Comparison of ENCODE assay signal across 14 cellular contexts in genomic region chr12:49632986-49633702, GRCh38. TPM values are rescaled to one million over a fixed set of nuclear protein-coding genes. Genes with fewer than 3 reads are reported as not detected.
DNase-seq lines count a peak whose midpoint lies in the region; ATAC-seq and TF ChIP-seq lines count a peak whose summit lies in the region.
"Had no signal": no experiment of that assay in that cellular context is flagged by ENCODE, and none has a peak within 500 bp of the region (broad histone marks: within the 10 kb centered on the region; RNA-seq: fewer than 3 reads in every experiment).

No MANE protein-coding gene starts in this region.

- H3K14ac ChIP-seq in trophoblast cell (ENCODE audit: low read length), result no peak overlapping the region

- H3K9me3 ChIP-seq in trophoblast cell (ENCODE audit: insufficient read depth, low read depth, low read length) (no peaks in the 10 kb centered on the region), colonic mucosa (no peaks in the 10 kb centered on the region)
- H3K9me3 ChIP-seq: BLaER1 treated with 17β-estradiol and CSF1 and Interleukin-3, amounts not matched to agents 10 nM and 100 nM; HAP-1 had no signal

- H3K4me1 Mint-ChIP-seq in activated naive CD4-positive, alpha-beta T cell treated with anti-CD3 and anti-CD28 coated beads, Interleukin-2, amount 10 ng/mL, durations not matched to agents 7 days and 5 days, result peaks cover 7% of the 10 kb centered on the region
- H3K4me1 Mint-ChIP-seq in central memory CD8-positive, alpha-beta T cell, result peaks cover 21% of the 10 kb centered on the region
- H3K4me1 Mint-ChIP-seq in type B pancreatic cell (ENCODE audit: unreplicated experiment), result peaks cover 15% of the 10 kb centered on the region

- no peak overlapping the region for H3K4me2 ChIP-seq in trophoblast cell (ENCODE audit: low read length)
- H3K4me2 ChIP-seq: BLaER1 treated with 17β-estradiol and CSF1 and Interleukin-3, amounts not matched to agents 10 nM and 100 nM had no signal

- no peaks in the 10 kb centered on the region for H3K79me2 ChIP-seq in trophoblast cell (ENCODE audit: control insufficient read depth, insufficient read depth, low read length, poor library complexity)

- H3K23ac ChIP-seq in trophoblast cell (ENCODE audit: low read length), result no peak overlapping the region

- H3K27me3 ChIP-seq in trophoblast cell (ENCODE audit: insufficient read depth, low read length) (no peaks in the 10 kb centered on the region), colonic mucosa (no peaks in the 10 kb centered on the region)
- H3K27me3 ChIP-seq: BLaER1 treated with 17β-estradiol and CSF1 and Interleukin-3, amounts not matched to agents 10 nM and 100 nM had no signal

- CTCF ChIA-PET in activated naive CD4-positive, alpha-beta T cell treated with anti-CD3 and anti-CD28 coated beads, Interleukin-2, amount 10 ng/mL, durations not matched to agents 7 days and 5 days (lab: Charles Lee), result interaction anchor here (0.8 to 7.5 kb wide), 5 partner anchors 10 to 145 kb away, joined by 3 to 152 read pairs (median 6); partner anchors contain the start of genes FMNL3 and PRPF40B

- no peaks in the 10 kb centered on the region for H3K79me1 ChIP-seq in trophoblast cell (ENCODE audit: low read length)

- no peak overlapping the region for H2AFZ ChIP-seq in trophoblast cell (ENCODE audit: insufficient read depth, low read length, poor library complexity)

- no peaks in the 10 kb centered on the region for H3K36me3 Mint-ChIP-seq in activated naive CD4-positive, alpha-beta T cell treated with anti-CD3 and anti-CD28 coated beads, Interleukin-2, amount 10 ng/mL, durations not matched to agents 7 days and 5 days
- H3K36me3 Mint-ChIP-seq in central memory CD8-positive, alpha-beta T cell (ENCODE audit: insufficient read depth), result peaks cover 4% of the 10 kb centered on the region
- peaks cover 12% of the 10 kb centered on the region for H3K36me3 Mint-ChIP-seq in type B pancreatic cell

- no peak overlapping the region for H4K8ac ChIP-seq in trophoblast cell (ENCODE audit: low read depth, low read length)

- H2AK5ac ChIP-seq in trophoblast cell (ENCODE audit: low read length), result no peak overlapping the region

- H3K4ac ChIP-seq in trophoblast cell (ENCODE audit: low read depth, low read length), result no peak overlapping the region

- H3K27me3 Mint-ChIP-seq in activated naive CD4-positive, alpha-beta T cell treated with anti-CD3 and anti-CD28 coated beads, Interleukin-2, amount 10 ng/mL, durations not matched to agents 7 days and 5 days, result no peaks in the 10 kb centered on the region
- no peaks in the 10 kb centered on the region for H3K27me3 Mint-ChIP-seq in central memory CD8-positive, alpha-beta T cell
- H3K27me3 Mint-ChIP-seq in type B pancreatic cell, result no peaks in the 10 kb centered on the region
- H3K27me3 Mint-ChIP-seq: CD4-positive, alpha-beta T cell had no signal

- H3K9me3 Mint-ChIP-seq in activated naive CD4-positive, alpha-beta T cell treated with anti-CD3 and anti-CD28 coated beads, Interleukin-2, amount 10 ng/mL, durations not matched to agents 7 days and 5 days, result no peaks in the 10 kb centered on the region
- H3K9me3 Mint-ChIP-seq in central memory CD8-positive, alpha-beta T cell, result no peaks in the 10 kb centered on the region
- H3K9me3 Mint-ChIP-seq in type B pancreatic cell, result no peaks in the 10 kb centered on the region
- H3K9me3 Mint-ChIP-seq: CD4-positive, alpha-beta T cell had no signal

- no peak overlapping the region for H3K27ac Mint-ChIP-seq in activated naive CD4-positive, alpha-beta T cell treated with anti-CD3 and anti-CD28 coated beads, Interleukin-2, amount 10 ng/mL, durations not matched to agents 7 days and 5 days
- peak overlapping the region; percentile 29 for H3K27ac Mint-ChIP-seq in central memory CD8-positive, alpha-beta T cell (ENCODE audit: low read depth)
- no peak overlapping the region for H3K27ac Mint-ChIP-seq in type B pancreatic cell
- H3K27ac Mint-ChIP-seq: CD4-positive, alpha-beta T cell had no signal

- no peak overlapping the region for H4K91ac ChIP-seq in trophoblast cell (ENCODE audit: low read depth, low read length)

- no peak overlapping the region for H2BK120ac ChIP-seq in trophoblast cell (ENCODE audit: insufficient read depth, low read length, poor library complexity)

- no peak overlapping the region for H4K12ac ChIP-seq in trophoblast cell (ENCODE audit: low read depth, low read length)

- H3K4me3 Mint-ChIP-seq in activated naive CD4-positive, alpha-beta T cell treated with anti-CD3 and anti-CD28 coated beads, Interleukin-2, amount 10 ng/mL, durations not matched to agents 7 days and 5 days, result no peak overlapping the region
- H3K4me3 Mint-ChIP-seq in central memory CD8-positive, alpha-beta T cell, result no peak overlapping the region
- H3K4me3 Mint-ChIP-seq in type B pancreatic cell, result no peak overlapping the region
- H3K4me3 Mint-ChIP-seq: CD4-positive, alpha-beta T cell had no signal

- H3K9ac ChIP-seq in trophoblast cell (ENCODE audit: low read length) (no peak overlapping the region), colonic mucosa (ENCODE audit: low read depth in 2 of 2, low read length in 2 of 2) (no peak overlapping the region)
- H3K9ac ChIP-seq: BLaER1 treated with 17β-estradiol and CSF1 and Interleukin-3, amounts not matched to agents 10 nM and 100 nM had no signal

- H3K36me3 ChIP-seq in trophoblast cell (ENCODE audit: control insufficient read depth in 1 of 2, insufficient read depth in 2 of 2, low read length in 2 of 2) (peaks cover 0 to 4% of the 10 kb centered on the region in 2 experiments), colonic mucosa (no peaks in the 10 kb centered on the region)

- no peak overlapping the region for H3K18ac ChIP-seq in trophoblast cell (ENCODE audit: low read length)

- peak; percentile 9 for DNase-seq in activated naive CD4-positive, alpha-beta T cell treated with anti-CD3 and anti-CD28 coated beads, Interleukin-2, amount 10 ng/mL, durations not matched to agents 7 days and 5 days
- no peak for DNase-seq in activated naive CD4-positive, alpha-beta T cell treated with anti-CD3 and anti-CD28 coated beads, Interleukin-2, amount 50 U/mL, for 16 hours
- no peak for DNase-seq in central memory CD8-positive, alpha-beta T cell (ENCODE audit: low spot score in 2 of 2)
- DNase-seq in trophoblast cell (no peak), colonic mucosa (no peak), NCI-H524 treated with DMSO at 0.1 percent for 48 hours (lab: John Stamatoyannopoulos, UW) (no peak), type B pancreatic cell (ENCODE audit: extremely low spot score, unreplicated experiment) (no peak)
- DNase-seq: 8988T; Calu3; CD4-positive, alpha-beta T cell; DMS 273 treated with DMSO at 0.1 percent for 48 hours had no signal

- no peak overlapping the region for H2BK5ac ChIP-seq in trophoblast cell (ENCODE audit: low read depth, low read length, poor library complexity)

- H3K4me3 ChIP-seq in trophoblast cell (ENCODE audit: low read depth, low read length), result peak overlapping the region; percentile 0
- H3K4me3 ChIP-seq in colonic mucosa, result no peak overlapping the region
- H3K4me3 ChIP-seq: BLaER1 treated with 17β-estradiol and CSF1 and Interleukin-3, amounts not matched to agents 10 nM and 100 nM; HAP-1 had no signal

- H3K4me1 ChIP-seq in trophoblast cell (ENCODE audit: control insufficient read depth in 1 of 2, insufficient read depth in 2 of 2, low read length in 2 of 2), result peaks cover 0 to 3% of the 10 kb centered on the region in 2 experiments
- H3K4me1 ChIP-seq in colonic mucosa, result no peaks in the 10 kb centered on the region
- H3K4me1 ChIP-seq: HAP-1 had no signal

- no peak overlapping the region for H2BK12ac ChIP-seq in trophoblast cell (ENCODE audit: low read length)

- WGBS in trophoblast cell (ENCODE audit: extremely low coverage, insufficient coverage, insufficient read length), result no CpG with 5 or more reads among the region's 8 CpGs

- no peak for ATAC-seq in central memory CD8-positive, alpha-beta T cell (replicated peaks; ENCODE audit: extremely low read depth, poor library complexity, severe bottlenecking)

- intact Hi-C loops in colonic mucosa (cut with DNase I), result no loop called here

- TF ChIP-seq CTCF in colonic mucosa (IDR thresholded peaks at IDR 0.05), result no peak
- no peak for TF ChIP-seq CTCF in type B pancreatic cell (conservative IDR thresholded peaks at IDR 0.05)

- H3K27ac ChIP-seq in trophoblast cell (ENCODE audit: low read depth, low read length), result no peak overlapping the region
- H3K27ac ChIP-seq in colonic mucosa, result no peak overlapping the region
- H3K27ac ChIP-seq: BLaER1 treated with 17β-estradiol and CSF1 and Interleukin-3, amounts not matched to agents 10 nM and 100 nM; HL-60 had no signal

RNA-seq across cellular contexts. Expression of gene PRPF40B, which starts 9.8 kb away (rescaled TPM):
- 6.0 and 6.4 TPM in 2 replicates for polyA plus RNA-seq in trophoblast cell (2013)
- 10 to 100 TPM in 1 of 2 donors, 1 to 10 TPM in 1; 8.5 to 14.1 TPM for total RNA-seq in colonic mucosa
- 25.0 and 35.4 TPM in 2 replicates for total RNA-seq in type B pancreatic cell (ENCODE audit: low replicate concordance)

RNA-seq across cellular contexts. Expression of gene FAM186B, which starts 27.7 kb away (rescaled TPM):
- polyA plus RNA-seq in trophoblast cell (2013), result 0.03 and 0.08 TPM in 2 replicates
- total RNA-seq in colonic mucosa, result under 1 TPM; 0.11 to 0.27 TPM
- 0.14 and 0.21 TPM in 2 replicates for total RNA-seq in type B pancreatic cell (ENCODE audit: low replicate concordance)
